8 cellular contexts compared by ENCODE assay signal in genomic region chr19:52570005-52570861, GRCh38. TPM values are rescaled to one million over a fixed set of nuclear protein-coding genes. Genes with fewer than 3 reads are reported as not detected.
DNase-seq lines count a peak whose midpoint lies in the region; ATAC-seq and TF ChIP-seq lines count a peak whose summit lies in the region.

ZNF701 (plus strand) TSS chr19:52570287; CDS start chr19:52574148, 3,861 bp downstream.

- peak within 1 kb of the TSS; percentile 64 for H3K4ac ChIP-seq in trophoblast cell (ENCODE audit: low read depth, low read length)

- no peak for TF ChIP-seq CTCF in Loucy (conservative IDR thresholded peaks at IDR 0.05; ENCODE audit: low read length)
- no peak for TF ChIP-seq CTCF in SU-DHL-6 (IDR thresholded peaks at IDR 0.05; ENCODE audit: insufficient read depth, low read length, poor library complexity, severe bottlenecking)
- peak; percentile 30 to 59 (median 47) for TF ChIP-seq CTCF in tibial nerve (IDR thresholded peaks at IDR 0.05)

- peak; percentile 95 for DNase-seq in DMS53 (lab: John Stamatoyannopoulos, UW)
- DNase-seq in adipocyte (ENCODE audit: low read depth): peak; percentile 93
- peak; percentile 98 for DNase-seq in cardiac septum (ENCODE audit: low spot score)
- DNase-seq in trophoblast cell: peak; percentile 94 to 97
- DNase-seq in tibial nerve (ENCODE audit: low spot score in 2 of 2): peak; percentile 93 to 96

- H3K36me3 ChIP-seq in Loucy (ENCODE audit: insufficient read depth, low read length): peaks cover 8% of the 10 kb centered on the region; the same call in 1 of the 2 replicates
- peaks cover 10% of the 10 kb centered on the region; the same call in 1 of the 2 replicates for H3K36me3 ChIP-seq in SU-DHL-6 (ENCODE audit: low read length)
- peaks cover 25% of the 10 kb centered on the region for H3K36me3 ChIP-seq in adipocyte (ENCODE audit: control insufficient read depth, insufficient read depth, low read length, severe bottlenecking)
- H3K36me3 ChIP-seq in trophoblast cell (ENCODE audit: control insufficient read depth in 1 of 2, insufficient read depth in 2 of 2, low read length in 2 of 2): peaks cover 11 to 19% of the 10 kb centered on the region in 2 experiments
- peaks cover 0 to 37% (median 4%) of the 10 kb centered on the region in 3 donors for H3K36me3 ChIP-seq in tibial nerve

- peak within 1 kb of the TSS; percentile 25 for H2AK5ac ChIP-seq in trophoblast cell (ENCODE audit: low read length)

- H4K91ac ChIP-seq in trophoblast cell (ENCODE audit: low read depth, low read length): peak within 1 kb of the TSS; percentile 92

- H3K4me2 ChIP-seq in Loucy (ENCODE audit: low read depth, low read length, poor library complexity, severe bottlenecking): peak within 1 kb of the TSS; percentile 89
- peak within 1 kb of the TSS; percentile 74 for H3K4me2 ChIP-seq in SU-DHL-6 (ENCODE audit: low read depth, low read length, poor library complexity, severe bottlenecking)
- H3K4me2 ChIP-seq in trophoblast cell (ENCODE audit: low read length): peak within 1 kb of the TSS; percentile 80

- H2BK5ac ChIP-seq in trophoblast cell (ENCODE audit: low read depth, low read length, poor library complexity): peak within 1 kb of the TSS; percentile 85

- H3K9me3 ChIP-seq in Loucy (ENCODE audit: insufficient read depth, low read depth, low read length) (no peaks in the 10 kb centered on the region), SU-DHL-6 (ENCODE audit: insufficient read depth, low read length) (no peaks in the 10 kb centered on the region), adipocyte (ENCODE audit: control insufficient read depth, low read length) (peaks cover 10% of the 10 kb centered on the region), trophoblast cell (ENCODE audit: insufficient read depth, low read depth, low read length) (no peaks in the 10 kb centered on the region), tibial nerve (peaks cover 0 to 4% (median 0%) of the 10 kb centered on the region in 4 donors)

- H3K79me2 ChIP-seq in Loucy (ENCODE audit: insufficient read depth, low read length): peaks cover 25% of the 10 kb centered on the region
- peaks cover 36% of the 10 kb centered on the region for H3K79me2 ChIP-seq in SU-DHL-6 (ENCODE audit: insufficient read depth, low read length)
- H3K79me2 ChIP-seq in trophoblast cell (ENCODE audit: control insufficient read depth, insufficient read depth, low read length, poor library complexity): peaks cover 7% of the 10 kb centered on the region

- TF ChIP-seq EP300 in tibial nerve (IDR thresholded peaks at IDR 0.05): peak; percentile 70 to 94

- H4K12ac ChIP-seq in trophoblast cell (ENCODE audit: low read depth, low read length): peak within 1 kb of the TSS; percentile 68

- H3K14ac ChIP-seq in trophoblast cell (ENCODE audit: low read length): peak within 1 kb of the TSS; percentile 85

- H3K4me3 ChIP-seq in Loucy (ENCODE audit: low read length, poor library complexity, severe bottlenecking) (peak within 1 kb of the TSS; percentile 83), SU-DHL-6 (ENCODE audit: insufficient read depth, low read length, poor library complexity, severe bottlenecking) (peak within 1 kb of the TSS; percentile 88), adipocyte (ENCODE audit: low read length) (peak within 1 kb of the TSS; percentile 95), trophoblast cell (ENCODE audit: low read depth, low read length) (peak within 1 kb of the TSS; percentile 93), tibial nerve (peak within 1 kb of the TSS; percentile 47 to 92 (median 76))

- no CpG with 5 or more reads among the region's 57 CpGs for WGBS in trophoblast cell (ENCODE audit: extremely low coverage, insufficient coverage, insufficient read length)
- WGBS in tibial nerve, 2 donors: 1% methylated on average over 43 to 45 of the region's 57 CpGs

- H2AFZ ChIP-seq in Loucy (ENCODE audit: low read length) (peak within 1 kb of the TSS; percentile 80), SU-DHL-6 (ENCODE audit: low read depth, low read length, severe bottlenecking) (peak within 1 kb of the TSS; percentile 58), trophoblast cell (ENCODE audit: insufficient read depth, low read length, poor library complexity) (no peak within 1 kb of the TSS)

- intact Hi-C loops in cardiac septum (cut with DNase I): loop anchor here (5.0 to 10.0 kb wide), 3 partner anchors 43 to 205 kb away; partner anchors contain the start of genes ZNF528, ZNF808 and ZNF880

- H3K27ac ChIP-seq in SU-DHL-6 (ENCODE audit: low read depth, low read length) (peak within 1 kb of the TSS; percentile 70), trophoblast cell (ENCODE audit: low read depth, low read length) (peak within 1 kb of the TSS; percentile 94), tibial nerve (peak within 1 kb of the TSS; percentile 35 to 90 (median 86))

- no peak within 1 kb of the TSS for H3K23ac ChIP-seq in trophoblast cell (ENCODE audit: low read length)

- peak within 1 kb of the TSS; percentile 79 for H2BK120ac ChIP-seq in trophoblast cell (ENCODE audit: insufficient read depth, low read length, poor library complexity)

- H3K4me1 ChIP-seq in Loucy (ENCODE audit: insufficient read depth, low read length, poor library complexity, severe bottlenecking): peaks cover 9% of the 10 kb centered on the region
- peaks cover 10% of the 10 kb centered on the region for H3K4me1 ChIP-seq in adipocyte (ENCODE audit: control insufficient read depth, insufficient read depth, low read length)
- peaks cover 0 to 3% of the 10 kb centered on the region in 2 experiments for H3K4me1 ChIP-seq in trophoblast cell (ENCODE audit: control insufficient read depth in 1 of 2, insufficient read depth in 2 of 2, low read length in 2 of 2)
- H3K4me1 ChIP-seq in tibial nerve: peaks cover 0 to 18% (median 4%) of the 10 kb centered on the region in 4 donors

- H3K27me3 ChIP-seq in Loucy (ENCODE audit: insufficient read depth, low read length, poor library complexity, severe bottlenecking) (no peaks in the 10 kb centered on the region), SU-DHL-6 (ENCODE audit: low read length) (no peaks in the 10 kb centered on the region), adipocyte (replicated peaks; ENCODE audit: control insufficient read depth, insufficient read depth, low read length) (no peaks in the 10 kb centered on the region), trophoblast cell (ENCODE audit: insufficient read depth, low read length) (no peaks in the 10 kb centered on the region), tibial nerve (no peaks in the 10 kb centered on the region)

- H3K18ac ChIP-seq in trophoblast cell (ENCODE audit: low read length): peak within 1 kb of the TSS; percentile 96

- H4K8ac ChIP-seq in trophoblast cell (ENCODE audit: low read depth, low read length): peak within 1 kb of the TSS; percentile 81

- no peaks in the 10 kb centered on the region for H3K9me2 ChIP-seq in Loucy (replicated peaks; ENCODE audit: low read depth, low read length)
- no peaks in the 10 kb centered on the region for H3K9me2 ChIP-seq in SU-DHL-6 (replicated peaks; ENCODE audit: insufficient read depth, low read length)

- ATAC-seq in GM21737 (IDR thresholded peaks at IDR 0.05; ENCODE audit: unreplicated experiment): peak; percentile 96

- TF ChIP-seq POLR2A in tibial nerve (IDR thresholded peaks at IDR 0.05): peak; percentile 57 to 86

- peaks cover 10% of the 10 kb centered on the region for H3K79me1 ChIP-seq in trophoblast cell (ENCODE audit: low read length)

- peaks cover 4% of the 10 kb centered on the region for H4K20me1 ChIP-seq in Loucy (ENCODE audit: insufficient read depth, low read length, poor library complexity, severe bottlenecking)
- no peaks in the 10 kb centered on the region for H4K20me1 ChIP-seq in SU-DHL-6 (ENCODE audit: low read depth, low read length)

- peak within 1 kb of the TSS; percentile 88 for H3K9ac ChIP-seq in Loucy (ENCODE audit: low read depth, low read length, poor library complexity, severe bottlenecking)
- peak within 1 kb of the TSS; percentile 75 for H3K9ac ChIP-seq in SU-DHL-6 (ENCODE audit: low read length)
- peak within 1 kb of the TSS; percentile 94 for H3K9ac ChIP-seq in adipocyte (ENCODE audit: low read length)
- peak within 1 kb of the TSS; percentile 96 for H3K9ac ChIP-seq in trophoblast cell (ENCODE audit: low read length)

- no peak within 1 kb of the TSS for H2BK12ac ChIP-seq in trophoblast cell (ENCODE audit: low read length)

- no peaks in the 10 kb centered on the region for H3F3A ChIP-seq in Loucy (ENCODE audit: low read depth)
- no peaks in the 10 kb centered on the region for H3F3A ChIP-seq in SU-DHL-6 (ENCODE audit: insufficient read depth)

RNA-seq across cellular contexts. Expression of gene ZNF701, which starts in this region (rescaled TPM):
- total RNA-seq in cardiac septum (20.7 TPM), tibial nerve (10 to 100 TPM; 12.8 to 28.4 (median 17.9) TPM)
- polyA plus RNA-seq in trophoblast cell (2013): 13.8 and 14.2 TPM in 2 replicates

Comparison
In these comparisons a context has a peak if more than half of its experiments do, and no peak if none do; other contexts are left out.
1. Peak in every context shown above with its lines: DNase-seq, ATAC-seq, H3K4me3 ChIP-seq and H3K27ac ChIP-seq.
2. CTCF ChIP-seq: peak in tibial nerve (5 of 5); none in Loucy (single experiment) and SU-DHL-6 (single experiment).